8 cellular contexts compared by ENCODE assay signal in genomic region chr19:1490311-1491113, GRCh38. TPM values are rescaled to one million over a fixed set of nuclear protein-coding genes. Genes with fewer than 3 reads are reported as not detected.
DNase-seq lines count a peak whose midpoint lies in the region; ATAC-seq, FAIRE-seq and TF ChIP-seq lines count a peak whose summit lies in the region.

TSS of gene PCSK4 (minus strand) at chr19:1490350. CDS start at chr19:1490346, 4 bp downstream.

- peak within 1 kb of the TSS; percentile 98 for H3K27ac Mint-ChIP-seq in WTC11

- TF ChIP-seq CTCF in A549 (IDR thresholded peaks at IDR 0.05) (no peak), WTC11 (IDR thresholded peaks at IDR 0.05) (no peak), cardiac fibroblast (IDR thresholded peaks at IDR 0.05; ENCODE audit: low read depth, low read length) (no peak)

- peaks cover 18% of the 10 kb centered on the region; the same call in 2 of the 3 replicates for H3K4me1 ChIP-seq in A549
- peaks cover 2 to 8% of the 10 kb centered on the region in 2 donors for H3K4me1 ChIP-seq in small intestine (ENCODE audit: control insufficient read depth in 2 of 2, insufficient read depth in 1 of 2, low read depth in 1 of 2, low read length in 1 of 2)

- CTCF ChIA-PET in A549 (lab: Yijun Ruan, JAX) (interaction anchor here (0.9 to 1.8 kb wide), 3 partner anchors 12 to 182 kb away, joined by 3 to 6 read pairs (median 3); no protein-coding TSS in a partner anchor), WTC11 (lab: Charles Lee) (interaction anchor here (0.6 to 1.9 kb wide), 28 partner anchors 12 to 367 kb away, joined by 3 to 17 read pairs (median 4); no protein-coding TSS in a partner anchor)

- TF ChIP-seq RAD21 in A549 (conservative IDR thresholded peaks at IDR 0.05 in 1 of 2, IDR thresholded peaks at IDR 0.05 in 1 of 2) = no peak

- FAIRE-seq in A549 (lab: Jason Lieb, UNC) (no peak), small intestine (lab: Jason Lieb, UNC) (peak; percentile 23)

- DNase-seq in A549 (ENCODE audit: low read depth in 1 of 2, low spot score in 1 of 2) (peak; percentile 85 to 99), NCI-H2227 (lab: John Stamatoyannopoulos, UW; ENCODE audit: unreplicated experiment) (peak; percentile 96), WTC11 (ENCODE audit: low spot score) (peak; percentile 98), cardiac fibroblast (ENCODE audit: low read depth in 2 of 2) (peak; percentile 99 to 100), iPS-NIHi7 (ENCODE audit: extremely low spot score) (peak; percentile 98), small intestine (peak; percentile 99)

- H3K27me3 Mint-ChIP-seq in WTC11 (ENCODE audit: low read depth) = peaks cover 24% of the 10 kb centered on the region

- 0% methylated on average over 18 of the region's 74 CpGs for WGBS in A549 (ENCODE audit: missing lambda C conversion rate)
- WGBS in small intestine, 3 donors = 1% methylated on average over 69 to 74 of the region's 74 CpGs

- peak; percentile 28; the same call in 1 of the 2 replicates for TF ChIP-seq POLR2A in A549 (IDR thresholded peaks at IDR 0.05; ENCODE audit: low read length)

- H3K27me3 ChIP-seq in small intestine (ENCODE audit: control insufficient read depth in 2 of 2, insufficient read depth in 2 of 2, low read length in 2 of 2) = peaks cover 0 to 2% of the 10 kb centered on the region in 2 donors

- peak within 1 kb of the TSS; percentile 76 to 96 for H3K27ac ChIP-seq in A549
- H3K27ac ChIP-seq in small intestine (ENCODE audit: low read depth in 1 of 2, low read length in 1 of 2) = peak within 1 kb of the TSS; percentile 88 to 97

- H3K4me3 ChIP-seq in A549 = peak within 1 kb of the TSS; percentile 48
- H3K4me3 ChIP-seq in cardiac fibroblast (replicated peaks in 1 of 2; ENCODE audit: low read depth in 2 of 2, low read length in 2 of 2) = peak within 1 kb of the TSS; percentile 56 to 60
- H3K4me3 ChIP-seq in small intestine (ENCODE audit: low read depth in 1 of 2, low read length in 2 of 2) = peak within 1 kb of the TSS; percentile 25 to 81

- H3K9me3 Mint-ChIP-seq in WTC11 = no peaks in the 10 kb centered on the region

- ATAC-seq in A549 (peak; percentile 85 to 94), GM18868 (IDR thresholded peaks at IDR 0.05; ENCODE audit: unreplicated experiment) (peak; percentile 85), HG03139 (IDR thresholded peaks at IDR 0.05; ENCODE audit: unreplicated experiment) (peak; percentile 60), WTC11 (peak; percentile 91)

- POLR2A ChIA-PET in A549 (lab: Yijun Ruan, JAX) (interaction anchor here (0.6 to 1.1 kb wide), 5 partner anchors 15 to 215 kb away, joined by 3 to 4 read pairs (median 4); partner anchors contain the start of gene FAM174C), WTC11 (lab: Charles Lee) (interaction anchor here (0.6 to 1.8 kb wide), 5 partner anchors 22 to 230 kb away, joined by 3 to 5 read pairs (median 3); no protein-coding TSS in a partner anchor)

- peaks cover 6% of the 10 kb centered on the region for H3K4me1 Mint-ChIP-seq in WTC11

- peak within 1 kb of the TSS; percentile 83 for H3K4me2 ChIP-seq in A549

- H3K9me3 ChIP-seq in A549 (no peaks in the 10 kb centered on the region), small intestine (ENCODE audit: control insufficient read depth, low read depth) (no peaks in the 10 kb centered on the region)

- no peak for TF ChIP-seq EP300 in A549 (IDR thresholded peaks at IDR 0.05)

- no peaks in the 10 kb centered on the region for H3K36me3 ChIP-seq in small intestine (ENCODE audit: control insufficient read depth in 2 of 2, insufficient read depth in 2 of 2, low read length in 2 of 2)

- H3K4me3 Mint-ChIP-seq in WTC11 = peak within 1 kb of the TSS; percentile 82

- H3K36me3 Mint-ChIP-seq in WTC11 = no peaks in the 10 kb centered on the region

TF ChIP-seq in A549, 52 proteins besides CTCF, POLR2A, EP300 and RAD21 (continues in another document):
- TF ChIP-seq HEYL (CRISPR knock-in tag; IDR thresholded peaks at IDR 0.05) (no peak), E2F6 (IDR thresholded peaks at IDR 0.05; ENCODE audit: borderline replicate concordance, low read depth) (peak; percentile 67; the same call in 1 of the 2 replicates), HOXB5 (CRISPR knock-in tag; IDR thresholded peaks at IDR 0.05) (no peak), ELK1 (IDR thresholded peaks at IDR 0.05; ENCODE audit: low read depth, low read length) (no peak), CHD4 (IDR thresholded peaks at IDR 0.05; ENCODE audit: borderline replicate concordance) (no peak), ZSCAN20 (CRISPR knock-in tag; IDR thresholded peaks at IDR 0.05) (no peak), NPAS2 (CRISPR knock-in tag; IDR thresholded peaks at IDR 0.05; ENCODE audit: borderline replicate concordance) (no peak)

TF ChIP-seq in WTC11, 78 proteins besides CTCF, POLR2A, EP300 and RAD21 (continues in another document):
- no peak for TF ChIP-seq TCF7 (CRISPR knock-in tag; IDR thresholded peaks at IDR 0.05; ENCODE audit: low read depth)
- TF ChIP-seq MLX (CRISPR knock-in tag; IDR thresholded peaks at IDR 0.05) = no peak
- no peak for TF ChIP-seq TP53 (CRISPR knock-in tag; IDR thresholded peaks at IDR 0.05)
- TF ChIP-seq ZBTB21 (CRISPR knock-in tag; IDR thresholded peaks at IDR 0.05; ENCODE audit: borderline replicate concordance) = no peak
- no peak for TF ChIP-seq ELF4 (CRISPR knock-in tag; IDR thresholded peaks at IDR 0.05; ENCODE audit: low read depth)
- no peak for TF ChIP-seq USF2 (CRISPR knock-in tag; IDR thresholded peaks at IDR 0.05)
- no peak for TF ChIP-seq PRRX2 (CRISPR knock-in tag; IDR thresholded peaks at IDR 0.05)
- 0 out of 2 replicates have a peak, but pooled peaks have one; percentile 26 for TF ChIP-seq GABPB1 (CRISPR knock-in tag; IDR thresholded peaks at IDR 0.05)
- no peak for TF ChIP-seq SMAD4 (CRISPR knock-in tag; IDR thresholded peaks at IDR 0.05)
- no peak for TF ChIP-seq TEAD4 (CRISPR knock-in tag; IDR thresholded peaks at IDR 0.05)
- TF ChIP-seq FOXP1 (CRISPR knock-in tag; IDR thresholded peaks at IDR 0.05; ENCODE audit: borderline replicate concordance) = no peak
- TF ChIP-seq ZNF512 (CRISPR knock-in tag; IDR thresholded peaks at IDR 0.05; ENCODE audit: borderline replicate concordance) = no peak
- TF ChIP-seq FOXK1 (CRISPR knock-in tag; IDR thresholded peaks at IDR 0.05) = peak; percentile 47; the same call in 1 of the 2 replicates
- peak; percentile 77 for TF ChIP-seq NFYB (CRISPR knock-in tag; conservative IDR thresholded peaks at IDR 0.05; ENCODE audit: low read depth)
- TF ChIP-seq ZNF232 (CRISPR knock-in tag; IDR thresholded peaks at IDR 0.05) = no peak
- TF ChIP-seq GTF2I (CRISPR knock-in tag; conservative IDR thresholded peaks at IDR 0.05) = no peak
- TF ChIP-seq ETV6 (CRISPR knock-in tag; IDR thresholded peaks at IDR 0.05) = no peak
- peak; percentile 85 for TF ChIP-seq SP1 (CRISPR knock-in tag; conservative IDR thresholded peaks at IDR 0.05)
- TF ChIP-seq ZNF423 (CRISPR knock-in tag; IDR thresholded peaks at IDR 0.05) = no peak
- no peak for TF ChIP-seq RELA (CRISPR knock-in tag; IDR thresholded peaks at IDR 0.05; ENCODE audit: borderline replicate concordance)

RNA-seq across cellular contexts. Expression of gene PCSK4, which starts in this region (rescaled TPM):
- polyA plus RNA-seq in A549 (2011; rRNA removed) (0.76 and 1.0 TPM in 2 replicates), A549 (2017; fragmentation: RNase III; extraction: RNeasy Plus Mini Kit Qiagen cat#74134 plus additional on column Dnase treatment) (1.2 to 3.7 TPM (median 2.1 TPM) in 3 replicates), small intestine (10 to 100 TPM in 2 of 3 donors, 1 to 10 TPM in 1; 5.1 to 13.0 (median 12.5) TPM)
- 2.1 and 2.2 TPM in 2 replicates for polyA plus RNA-seq in A549 (2012; cell fraction: cytosol; rRNA removed)
- polyA plus RNA-seq in A549 (2012; cell fraction: nucleus; rRNA removed) = 17.3 and 28.8 TPM in 2 replicates
- polyA minus RNA-seq in A549 (2011; rRNA and poly(A)+ RNA removed) = 0.45 and 2.3 TPM in 2 replicates
- total RNA-seq in WTC11 (2021) = 18.6 to 22.4 TPM (median 21.5 TPM) in 3 replicates

Comparison
In these comparisons a context has a peak if more than half of its experiments do, and no peak if none do; other contexts are left out.
1. Peak in every context shown above with its lines: DNase-seq, ATAC-seq, H3K4me3 ChIP-seq and H3K27ac ChIP-seq.